8 cellular contexts compared by ENCODE assay signal in the genomic region with DNA sequence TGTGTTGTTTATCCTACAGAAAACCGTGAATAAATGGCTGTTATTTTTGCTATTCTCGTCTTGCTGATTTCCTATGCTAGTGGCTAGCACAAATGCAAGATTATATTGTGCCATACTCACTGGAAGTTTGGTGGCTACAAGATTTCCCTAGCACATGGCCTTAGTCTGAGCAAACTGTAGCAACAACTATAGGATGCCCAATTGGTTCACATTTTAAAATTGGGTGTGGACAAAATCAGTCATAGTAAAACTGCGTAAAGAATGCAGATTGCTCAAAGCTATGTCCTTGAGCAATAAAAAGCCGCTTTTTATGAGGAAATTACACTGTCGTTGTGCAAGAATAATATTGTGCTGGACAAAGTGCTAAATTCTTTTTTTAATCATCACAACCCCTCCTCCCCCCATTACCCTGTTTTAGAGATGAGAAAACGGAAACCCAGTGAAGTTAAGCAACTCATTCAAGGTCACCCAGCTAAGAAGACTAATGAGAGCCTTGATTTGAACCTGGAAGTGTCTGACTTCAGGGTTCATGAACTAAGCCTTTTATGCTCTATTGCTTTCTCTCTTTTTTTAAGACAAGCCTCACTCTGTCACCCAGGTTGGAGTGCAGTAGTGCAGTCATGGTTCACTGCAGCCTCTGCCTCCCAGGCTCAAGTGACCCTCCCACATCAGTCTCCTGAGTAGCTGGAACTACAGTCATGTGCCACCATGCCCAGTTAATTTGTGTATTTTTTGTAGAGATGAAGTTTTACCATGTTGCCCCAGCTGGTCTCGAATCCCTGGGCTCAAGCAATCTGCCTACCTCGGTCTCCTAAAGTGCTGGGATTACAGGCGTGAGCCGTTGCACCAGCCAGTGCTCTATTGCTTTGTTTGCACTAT.
DNase-seq lines count a peak whose midpoint lies in the region; ATAC-seq and TF ChIP-seq lines count a peak whose summit lies in the region.

No MANE protein-coding gene starts in this region.

- in situ Hi-C loops in brain microvascular endothelial cell (cut with HindIII; ENCODE audit: low pct_ligation_motif_present, low sequenced_read_pairs): no loop called here

- H3K4me1 ChIP-seq in GM23338 (ENCODE audit: insufficient read depth): peaks cover 14% of the 10 kb centered on the region

- ATAC-seq in GM19351 (IDR thresholded peaks at IDR 0.05; ENCODE audit: unreplicated experiment) (peak; percentile 88), GM23338 (no peak)

- H3K27me3 Mint-ChIP-seq in mesothelial cell of epicardium (ENCODE audit: low read depth) (no peaks in the 10 kb centered on the region), GM23338 (ENCODE audit: insufficient read depth, low read depth, poor library complexity) (peaks cover 4% of the 10 kb centered on the region)

- peaks cover 43% of the 10 kb centered on the region for H3K4me1 Mint-ChIP-seq in mesothelial cell of epicardium
- H3K4me1 Mint-ChIP-seq in GM23338: peaks cover 20% of the 10 kb centered on the region

- H3K27ac ChIP-seq in brain microvascular endothelial cell: peak overlapping the region; percentile 98
- H3K27ac ChIP-seq in GM23338 (ENCODE audit: low read depth): no peak overlapping the region; the same call in 1 of the 2 replicates

- no peaks in the 10 kb centered on the region for H4K20me1 ChIP-seq in GM23338 (replicated peaks; ENCODE audit: insufficient read depth)

- DNase-seq in AG08395 (ENCODE audit: low spot score) (peak; percentile 76), HT1080 (ENCODE audit: low read depth) (peak; percentile 96), brain microvascular endothelial cell (peak; percentile 93), mesothelial cell of epicardium (ENCODE audit: low spot score in 2 of 2, unreplicated experiment in 2 of 2) (no peak), GM23338 (ENCODE audit: low spot score) (no peak), GM10266 (ENCODE audit: extremely low spot score) (no peak)
- no peak for DNase-seq in activated CD4-positive, alpha-beta T cell treated with anti-CD3 and anti-CD28 coated beads for 1 hour

- no peaks in the 10 kb centered on the region for H3F3A ChIP-seq in GM23338 (replicated peaks; ENCODE audit: low read depth)

- peaks cover 9% of the 10 kb centered on the region for H3K9me2 ChIP-seq in GM23338 (ENCODE audit: insufficient read depth)

- TF ChIP-seq CTCF in brain microvascular endothelial cell (IDR thresholded peaks at IDR 0.05; ENCODE audit: low read depth, low read length, missing control alignments) (no peak), mesothelial cell of epicardium (IDR thresholded peaks at IDR 0.05; ENCODE audit: unreplicated experiment) (no peak), GM23338 (conservative IDR thresholded peaks at IDR 0.05; ENCODE audit: low read depth in 2 of 2) (no peak), GM10266 (IDR thresholded peaks at IDR 0.05; ENCODE audit: control insufficient read depth, insufficient read depth, low read depth, missing control alignments) (no peak)

- H3K27me3 ChIP-seq in brain microvascular endothelial cell (replicated peaks) (no peaks in the 10 kb centered on the region), GM23338 (ENCODE audit: insufficient read depth) (no peaks in the 10 kb centered on the region)

- H3K27ac Mint-ChIP-seq in mesothelial cell of epicardium (peak overlapping the region; percentile 44), GM23338 (no peak overlapping the region)

- H3K79me2 ChIP-seq in GM23338 (replicated peaks; ENCODE audit: insufficient read depth): no peaks in the 10 kb centered on the region; the same call in 1 of the 2 replicates

- H3K4me2 ChIP-seq in GM23338: no peak overlapping the region

- H3K9me3 Mint-ChIP-seq in mesothelial cell of epicardium (peaks cover 15% of the 10 kb centered on the region), GM23338 (no peaks in the 10 kb centered on the region)

- H3K36me3 ChIP-seq in brain microvascular endothelial cell (replicated peaks) (no peaks in the 10 kb centered on the region), GM23338 (ENCODE audit: insufficient read depth) (no peaks in the 10 kb centered on the region)

- H3K36me3 Mint-ChIP-seq in mesothelial cell of epicardium (peaks cover 3% of the 10 kb centered on the region), GM23338 (ENCODE audit: low read depth) (no peaks in the 10 kb centered on the region)

- H3K4me3 Mint-ChIP-seq in mesothelial cell of epicardium: no peak overlapping the region
- no peak overlapping the region for H3K4me3 Mint-ChIP-seq in GM23338

- H2AFZ ChIP-seq in GM23338: no peak overlapping the region

- H3K4me3 ChIP-seq in brain microvascular endothelial cell (ENCODE audit: low read depth, low read length) (peak overlapping the region; percentile 2), GM23338 (no peak overlapping the region)

TF ChIP-seq in GM23338, 12 proteins besides CTCF, POLR2A, EP300 and RAD21 (continues in another document):
- TF ChIP-seq ETS1 (IDR thresholded peaks at IDR 0.05) (no peak), NANOG (IDR thresholded peaks at IDR 0.05; ENCODE audit: borderline replicate concordance) (no peak), REST (IDR thresholded peaks at IDR 0.05; ENCODE audit: unreplicated experiment) (no peak), POLR2AphosphoS5 (IDR thresholded peaks at IDR 0.05; ENCODE audit: low read depth) (no peak), ZNF114 (CRISPR knock-in tag; IDR thresholded peaks at IDR 0.05) (no peak), EZH2phosphoT487 (IDR thresholded peaks at IDR 0.05; ENCODE audit: unreplicated experiment) (no peak), JUNB (IDR thresholded peaks at IDR 0.05; ENCODE audit: unreplicated experiment) (no peak), EZH2 (IDR thresholded peaks at IDR 0.05; ENCODE audit: low read depth, unreplicated experiment) (no peak), STAT1 (IDR thresholded peaks at IDR 0.05; ENCODE audit: unreplicated experiment) (no peak)

Comparison
In these comparisons a context has a peak if more than half of its experiments do, and no peak if none do; other contexts are left out.
1. DNase-seq: peak in AG08395 (single experiment), HT1080 (single experiment) and brain microvascular endothelial cell (single experiment); none in mesothelial cell of epicardium (0 of 2), activated CD4-positive, alpha-beta T cell treated with anti-CD3 and anti-CD28 coated beads for 1 hour (single experiment), GM23338 (single experiment) and GM10266 (single experiment).